In genomic region chr1:16352842-16353535, GRCh38 we compare ENCODE assay signal across 8 cellular contexts. TPM values are rescaled to one million over a fixed set of nuclear protein-coding genes. Genes with fewer than 3 reads are reported as not detected.
A peak's percentile ranks its signal among the peaks of the same experiment; 100 is the strongest.
DNase-seq lines count a peak whose midpoint lies in the region; ATAC-seq and TF ChIP-seq lines count a peak whose summit lies in the region.

No MANE protein-coding gene starts in this region.

- H3F3A ChIP-seq in GM23338 (replicated peaks; ENCODE audit: low read depth) (peaks cover 3% of the 10 kb centered on the region; the same call in 1 of the 2 replicates), SU-DHL-6 (ENCODE audit: insufficient read depth) (no peaks in the 10 kb centered on the region; the same call in 1 of the 2 replicates)

- ATAC-seq in GM23338 = peak; percentile 6

- DNase-seq in GM23338 (ENCODE audit: low spot score) = peak; percentile 33
- DNase-seq in foreskin fibroblast = no peak
- DNase-seq in sigmoid colon = peak; percentile 35
- DNase-seq in germinal center (ENCODE audit: low spot score) = no peak
- DNase-seq in GM10248 (ENCODE audit: extremely low spot score) = no peak
- DNase-seq in glomerular visceral epithelial cell (ENCODE audit: extremely low spot score) = no peak
- DNase-seq in GM19238 (ENCODE audit: insufficient read length, low spot score) = no peak

- POLR2A ChIA-PET in GM10248 (lab: Yijun Ruan, JAX) = interaction anchor here (0.9 to 1.0 kb wide), 2 partner anchors 10 to 15 kb away, joined by 4 read pairs; no protein-coding TSS in a partner anchor

- H2AFZ ChIP-seq in GM23338 (peak overlapping the region; percentile 94), SU-DHL-6 (ENCODE audit: low read depth, low read length, severe bottlenecking) (peak overlapping the region; percentile 76)

- peaks cover 39% of the 10 kb centered on the region for H3K79me2 ChIP-seq in GM23338 (replicated peaks; ENCODE audit: insufficient read depth)
- peaks cover 41% of the 10 kb centered on the region for H3K79me2 ChIP-seq in SU-DHL-6 (ENCODE audit: insufficient read depth, low read length)

- H3K27me3 ChIP-seq in GM23338 (ENCODE audit: insufficient read depth) = no peaks in the 10 kb centered on the region
- no peaks in the 10 kb centered on the region for H3K27me3 ChIP-seq in SU-DHL-6 (ENCODE audit: low read length)
- no peaks in the 10 kb centered on the region for H3K27me3 ChIP-seq in sigmoid colon

- H3K9ac ChIP-seq in SU-DHL-6 (ENCODE audit: low read length) = peak overlapping the region; percentile 73

- H3K36me3 ChIP-seq in GM23338 (ENCODE audit: insufficient read depth) = no peaks in the 10 kb centered on the region
- no peaks in the 10 kb centered on the region for H3K36me3 ChIP-seq in SU-DHL-6 (ENCODE audit: low read length)
- H3K36me3 ChIP-seq in sigmoid colon = no peaks in the 10 kb centered on the region

- H3K4me2 ChIP-seq in GM23338 (peak overlapping the region; percentile 75), SU-DHL-6 (ENCODE audit: low read depth, low read length, poor library complexity, severe bottlenecking) (peak overlapping the region; percentile 74)

- peak overlapping the region; percentile 46; the same call in 1 of the 2 replicates for H3K27ac ChIP-seq in GM23338 (ENCODE audit: low read depth)
- H3K27ac ChIP-seq in SU-DHL-6 (ENCODE audit: low read depth, low read length) = peak overlapping the region; percentile 38; the same call in 1 of the 2 replicates
- peak overlapping the region; percentile 86 to 98 (median 96) for H3K27ac ChIP-seq in sigmoid colon

- no peak for TF ChIP-seq POLR2A in sigmoid colon (IDR thresholded peaks at IDR 0.05)

- intact Hi-C loops in sigmoid colon (cut with DNase I) = loop anchor here (5.0 kb wide), 1 partner anchor 106 kb away; no protein-coding TSS in a partner anchor

- H3K9me2 ChIP-seq in GM23338 (ENCODE audit: insufficient read depth) (no peaks in the 10 kb centered on the region), SU-DHL-6 (replicated peaks; ENCODE audit: insufficient read depth, low read length) (no peaks in the 10 kb centered on the region)

- CTCF ChIA-PET in GM10248 (lab: Yijun Ruan, JAX) = interaction anchor here (1.1 to 5.2 kb wide), 7 partner anchors 7 to 144 kb away, joined by 3 to 70 read pairs (median 3); partner anchors contain the start of gene SZRD1

- peaks cover 13% of the 10 kb centered on the region; the same call in 2 of the 3 replicates for H3K4me1 Mint-ChIP-seq in GM23338

- no peaks in the 10 kb centered on the region for H3K9me3 ChIP-seq in SU-DHL-6 (ENCODE audit: insufficient read depth, low read length)
- H3K9me3 ChIP-seq in sigmoid colon = no peaks in the 10 kb centered on the region

- WGBS in sigmoid colon, 2 donors = 38 to 60% methylated on average over 11 of the region's 11 CpGs

- H3K27ac Mint-ChIP-seq in GM23338 = peak overlapping the region; percentile 87

- no peaks in the 10 kb centered on the region for H3K36me3 Mint-ChIP-seq in GM23338 (ENCODE audit: low read depth)

- H3K27me3 Mint-ChIP-seq in GM23338 (ENCODE audit: insufficient read depth, low read depth, poor library complexity) = no peaks in the 10 kb centered on the region

- H3K4me3 ChIP-seq in GM23338 = peak overlapping the region; percentile 92
- H3K4me3 ChIP-seq in SU-DHL-6 (ENCODE audit: insufficient read depth, low read length, poor library complexity, severe bottlenecking) = peak overlapping the region; percentile 51
- H3K4me3 ChIP-seq in foreskin fibroblast (ENCODE audit: low read depth in 1 of 2, low read length in 2 of 2) = peak overlapping the region; percentile 70 to 89
- peak overlapping the region; percentile 68 to 99 (median 92) for H3K4me3 ChIP-seq in sigmoid colon

- no peak for TF ChIP-seq EP300 in sigmoid colon (IDR thresholded peaks at IDR 0.05)

- no peaks in the 10 kb centered on the region for H3K9me3 Mint-ChIP-seq in GM23338

- TF ChIP-seq CTCF in GM23338 (conservative IDR thresholded peaks at IDR 0.05; ENCODE audit: low read depth in 2 of 2) (no peak), SU-DHL-6 (IDR thresholded peaks at IDR 0.05; ENCODE audit: insufficient read depth, low read length, poor library complexity, severe bottlenecking) (no peak), foreskin fibroblast (IDR thresholded peaks at IDR 0.05; ENCODE audit: low read depth, low read length) (no peak), sigmoid colon (IDR thresholded peaks at IDR 0.05) (no peak), GM10248 (IDR thresholded peaks at IDR 0.05; ENCODE audit: control extremely low read depth, extremely low read depth, low read depth, missing control alignments) (no peak)

- peaks cover 12% of the 10 kb centered on the region; the same call in 1 of the 2 replicates for H3K4me1 ChIP-seq in GM23338 (ENCODE audit: insufficient read depth)
- peaks cover 0 to 38% (median 26%) of the 10 kb centered on the region in 4 donors for H3K4me1 ChIP-seq in sigmoid colon

- peak overlapping the region; percentile 90 for H3K4me3 Mint-ChIP-seq in GM23338

- H4K20me1 ChIP-seq in GM23338 (replicated peaks; ENCODE audit: insufficient read depth) (peaks cover 27% of the 10 kb centered on the region), SU-DHL-6 (ENCODE audit: low read depth, low read length) (no peaks in the 10 kb centered on the region)

TF ChIP-seq in GM23338, 12 proteins besides CTCF, POLR2A, EP300 and RAD21 (continues in another document):
- TF ChIP-seq CREB1 (CRISPR knock-in tag; IDR thresholded peaks at IDR 0.05; ENCODE audit: low read depth) (no peak), POLR2AphosphoS5 (IDR thresholded peaks at IDR 0.05; ENCODE audit: low read depth) (no peak), STAT1 (IDR thresholded peaks at IDR 0.05; ENCODE audit: unreplicated experiment) (no peak), EZH2 (IDR thresholded peaks at IDR 0.05; ENCODE audit: low read depth, unreplicated experiment) (no peak), JUNB (IDR thresholded peaks at IDR 0.05; ENCODE audit: unreplicated experiment) (no peak), REST (IDR thresholded peaks at IDR 0.05; ENCODE audit: unreplicated experiment) (no peak)

RNA-seq across cellular contexts. Expression of gene FBXO42, which starts 0.7 kb away (rescaled TPM):
- 18.1 and 20.7 TPM in 2 replicates for total RNA-seq in GM23338 (2014; rRNA removed; shearing (Covaris generic))
- polyA plus RNA-seq in GM23338 (2016; fragmentation: Nextera tagmentation; extraction: Ambion mirVana) (5.2 and 6.0 TPM in 2 replicates), sigmoid colon (10 to 100 TPM in 1 of 3 donors, 1 to 10 TPM in 2; 8.8 to 12.1 (median 9.0) TPM)
- total RNA-seq in sigmoid colon = 10 to 100 TPM; 16.6 to 29.6 (median 20.4) TPM

RNA-seq across cellular contexts. Expression of gene SZRD1, which starts 14.1 kb away (rescaled TPM):
- total RNA-seq in GM23338 (2014; rRNA removed; shearing (Covaris generic)) = 70.9 and 73.9 TPM in 2 replicates
- polyA plus RNA-seq in GM23338 (2016; fragmentation: Nextera tagmentation; extraction: Ambion mirVana) = 32.5 and 33.6 TPM in 2 replicates
- total RNA-seq in sigmoid colon = 10 to 100 TPM; 65.0 to 77.3 (median 68.1) TPM
- polyA plus RNA-seq in sigmoid colon = 100 to 1,000 TPM in 1 of 3 donors, 10 to 100 TPM in 2; 81.1 to 106 (median 99.6) TPM

Comparison
In these comparisons a context has a peak if more than half of its experiments do, and no peak if none do; other contexts are left out.
1. DNase-seq: peak in GM23338 (single experiment) and sigmoid colon (single experiment); none in foreskin fibroblast (0 of 2), germinal center (single experiment), GM10248 (single experiment), glomerular visceral epithelial cell (single experiment) and GM19238 (single experiment).
2. H3K27ac ChIP-seq: peak in every context shown above with its lines; median percentile 96 in sigmoid colon; 46 in GM23338; 38 in SU-DHL-6.
3. Peak in every context shown above with its lines, with median percentiles within 50 percentile points of each other: H3K4me3 ChIP-seq.